Comparison of ENCODE assay signal across 12 cellular contexts in the genomic region with DNA sequence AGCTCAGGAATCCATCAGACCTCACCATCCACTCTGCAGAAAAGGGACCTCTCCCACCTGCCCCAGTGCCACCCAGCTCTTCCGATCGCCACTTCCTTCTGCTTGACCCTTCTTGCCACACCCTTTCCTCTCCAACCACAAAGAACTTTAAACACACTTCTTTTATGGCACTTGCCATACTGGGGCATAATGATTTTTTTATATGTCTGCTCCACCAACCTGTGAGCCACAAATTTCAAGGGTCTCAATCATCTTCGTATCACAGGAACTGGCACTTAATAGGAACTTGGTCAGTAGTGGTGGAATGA. TPM values are rescaled to one million over a fixed set of nuclear protein-coding genes. Genes with fewer than 3 reads are reported as not detected.
DNase-seq lines count a peak whose midpoint lies in the region; ATAC-seq and TF ChIP-seq lines count a peak whose summit lies in the region.
"Had no signal": no experiment of that assay in that cellular context is flagged by ENCODE, and none has a peak within 500 bp of the region (broad histone marks: within the 10 kb centered on the region; RNA-seq: fewer than 3 reads in every experiment).

No MANE protein-coding gene starts in this region.

- no peaks in the 10 kb centered on the region for H3K9me3 Mint-ChIP-seq in Calu3 (ENCODE audit: low read depth, unreplicated experiment)
- H3K9me3 Mint-ChIP-seq in activated T-helper 2 cell treated with anti-CD3 and anti-CD28 coated beads, Interferon-gamma antibody, Interleukin-2, Interleukin-4, amounts not matched to agents 10 μg/mL and 5 μg/mL and 100 μg/mL, durations not matched to agents 14 hours and 24 hours and 36 hours: no peaks in the 10 kb centered on the region
- no peaks in the 10 kb centered on the region for H3K9me3 Mint-ChIP-seq in natural killer cell treated with Interleukin-12 subunit alpha and Interleukin-12 subunit beta and Interleukin-15 and Interleukin-18, amount 100 ng/mL, for 72 hours
- H3K9me3 Mint-ChIP-seq: CD4-positive, alpha-beta T cell had no signal

- H3K27me3 ChIP-seq in sigmoid colon: no peaks in the 10 kb centered on the region
- H3K27me3 ChIP-seq: gastroesophageal sphincter, uterus had no signal

- peaks cover 51% of the 10 kb centered on the region for H3K4me1 Mint-ChIP-seq in Calu3 (ENCODE audit: low read depth, unreplicated experiment)
- H3K4me1 Mint-ChIP-seq in activated T-helper 2 cell treated with anti-CD3 and anti-CD28 coated beads, Interferon-gamma antibody, Interleukin-2, Interleukin-4, amounts not matched to agents 10 μg/mL and 5 μg/mL and 100 μg/mL, durations not matched to agents 14 hours and 24 hours and 36 hours (ENCODE audit: low read depth): peaks cover 17% of the 10 kb centered on the region
- peaks cover 20 to 26% of the 10 kb centered on the region in 2 donors for H3K4me1 Mint-ChIP-seq in natural killer cell treated with Interleukin-12 subunit alpha and Interleukin-12 subunit beta and Interleukin-15 and Interleukin-18, amount 100 ng/mL, for 72 hours (ENCODE audit: low read depth in 2 of 2)

- H3K27me3 Mint-ChIP-seq in Calu3 (ENCODE audit: unreplicated experiment): no peaks in the 10 kb centered on the region
- H3K27me3 Mint-ChIP-seq in activated T-helper 2 cell treated with anti-CD3 and anti-CD28 coated beads, Interferon-gamma antibody, Interleukin-2, Interleukin-4, amounts not matched to agents 10 μg/mL and 5 μg/mL and 100 μg/mL, durations not matched to agents 14 hours and 24 hours and 36 hours (ENCODE audit: low read depth): no peaks in the 10 kb centered on the region
- H3K27me3 Mint-ChIP-seq in natural killer cell treated with Interleukin-12 subunit alpha and Interleukin-12 subunit beta and Interleukin-15 and Interleukin-18, amount 100 ng/mL, for 72 hours: no peaks in the 10 kb centered on the region
- H3K27me3 Mint-ChIP-seq: CD4-positive, alpha-beta T cell had no signal

- peak overlapping the region; percentile 38 for H3K4me3 Mint-ChIP-seq in Calu3 (ENCODE audit: low read depth, unreplicated experiment)
- H3K4me3 Mint-ChIP-seq in activated T-helper 2 cell treated with anti-CD3 and anti-CD28 coated beads, Interferon-gamma antibody, Interleukin-2, Interleukin-4, amounts not matched to agents 10 μg/mL and 5 μg/mL and 100 μg/mL, durations not matched to agents 14 hours and 24 hours and 36 hours (ENCODE audit: low read depth): no peak overlapping the region
- H3K4me3 Mint-ChIP-seq in natural killer cell treated with Interleukin-12 subunit alpha and Interleukin-12 subunit beta and Interleukin-15 and Interleukin-18, amount 100 ng/mL, for 72 hours: peak overlapping the region; percentile 55
- H3K4me3 Mint-ChIP-seq: CD4-positive, alpha-beta T cell had no signal

- peaks cover 0 to 4% (median 0%) of the 10 kb centered on the region in 4 donors for H3K4me1 ChIP-seq in sigmoid colon
- H3K4me1 ChIP-seq: gastroesophageal sphincter, uterus had no signal

- TF ChIP-seq EP300 in sigmoid colon (IDR thresholded peaks at IDR 0.05): no peak

- no TSS peak for BruUV-seq in Calu3 (replicated peaks; lab: Mats Ljungman, UMichigan)

- intact Hi-C loops in Calu3 (cut with micrococcal nuclease; ENCODE audit: unreplicated experiment): no loop called here
- intact Hi-C loops in activated T-helper 2 cell treated with anti-CD3 and anti-CD28 coated beads, Interferon-gamma antibody, Interleukin-2, Interleukin-4, amounts not matched to agents 10 μg/mL and 5 μg/mL and 100 μg/mL, durations not matched to agents 14 hours and 24 hours and 36 hours (cut with micrococcal nuclease): no loop called here
- intact Hi-C loops in sigmoid colon (cut with DNase I): no loop called here

- DNase-seq in Calu3: no peak
- DNase-seq in NB4 (ENCODE audit: low read depth): peak; percentile 66
- DNase-seq in activated T-helper 2 cell treated with anti-CD3 and anti-CD28 coated beads, Interferon-gamma antibody, Interleukin-2, Interleukin-4, amounts not matched to agents 10 μg/mL and 5 μg/mL and 100 μg/mL, durations not matched to agents 14 hours and 24 hours and 36 hours (ENCODE audit: low spot score): no peak
- DNase-seq in natural killer cell treated with Interleukin-12 subunit alpha and Interleukin-12 subunit beta and Interleukin-15 and Interleukin-18, amount 100 ng/mL, for 72 hours (ENCODE audit: low spot score): no peak
- no peak for DNase-seq in sigmoid colon
- DNase-seq in T1000 (lab: John Stamatoyannopoulos, UW): no peak
- DNase-seq: CD4-positive, alpha-beta T cell; NCI-H1436 treated with DMSO at 0.1 percent for 48 hours; posterior cingulate gyrus; uterus had no signal

- CTCF ChIA-PET in Calu3 (lab: Charles Lee): no interaction called here

- no peak overlapping the region for H3K27ac ChIP-seq in sigmoid colon
- H3K27ac ChIP-seq: gastroesophageal sphincter, uterus had no signal

- H3K36me3 Mint-ChIP-seq in Calu3 (ENCODE audit: insufficient read depth, unreplicated experiment): peaks cover 17% of the 10 kb centered on the region
- H3K36me3 Mint-ChIP-seq in activated T-helper 2 cell treated with anti-CD3 and anti-CD28 coated beads, Interferon-gamma antibody, Interleukin-2, Interleukin-4, amounts not matched to agents 10 μg/mL and 5 μg/mL and 100 μg/mL, durations not matched to agents 14 hours and 24 hours and 36 hours (ENCODE audit: low read depth): no peaks in the 10 kb centered on the region
- H3K36me3 Mint-ChIP-seq in natural killer cell treated with Interleukin-12 subunit alpha and Interleukin-12 subunit beta and Interleukin-15 and Interleukin-18, amount 100 ng/mL, for 72 hours: no peaks in the 10 kb centered on the region

- TF ChIP-seq CTCF in Calu3 (IDR thresholded peaks at IDR 0.05; ENCODE audit: unreplicated experiment) (no peak), NB4 (IDR thresholded peaks at IDR 0.05; ENCODE audit: low read depth, low read length) (no peak), sigmoid colon (IDR thresholded peaks at IDR 0.05) (no peak)

- no peak for TF ChIP-seq POLR2A in NB4 (IDR thresholded peaks at IDR 0.05; ENCODE audit: extremely low read depth, insufficient read length)
- TF ChIP-seq POLR2A in sigmoid colon (IDR thresholded peaks at IDR 0.05): no peak

- no peak for ATAC-seq in natural killer cell treated with Interleukin-12 subunit alpha and Interleukin-12 subunit beta and Interleukin-15 and Interleukin-18, amount 100 ng/mL, for 72 hours
- ATAC-seq in HG03469 (IDR thresholded peaks at IDR 0.05; ENCODE audit: unreplicated experiment): no peak
- ATAC-seq: gastroesophageal sphincter had no signal

- H3K4me3 ChIP-seq in NB4 (ENCODE audit: low read depth, low read length) (no peak overlapping the region), sigmoid colon (no peak overlapping the region)
- H3K4me3 ChIP-seq: gastroesophageal sphincter, uterus had no signal

- WGBS in sigmoid colon, 2 donors: 17 to 25% methylated on average over 3 of the region's 3 CpGs

- H3K36me3 ChIP-seq in sigmoid colon: peaks cover 0 to 19% (median 0%) of the 10 kb centered on the region in 4 donors
- H3K36me3 ChIP-seq: uterus had no signal

- no peaks in the 10 kb centered on the region for H3K9me3 ChIP-seq in sigmoid colon
- H3K9me3 ChIP-seq: gastroesophageal sphincter, uterus had no signal

- H3K27ac Mint-ChIP-seq in Calu3 (ENCODE audit: unreplicated experiment): peak overlapping the region; percentile 92
- H3K27ac Mint-ChIP-seq in activated T-helper 2 cell treated with anti-CD3 and anti-CD28 coated beads, Interferon-gamma antibody, Interleukin-2, Interleukin-4, amounts not matched to agents 10 μg/mL and 5 μg/mL and 100 μg/mL, durations not matched to agents 14 hours and 24 hours and 36 hours: peak overlapping the region; percentile 4
- H3K27ac Mint-ChIP-seq in natural killer cell treated with Interleukin-12 subunit alpha and Interleukin-12 subunit beta and Interleukin-15 and Interleukin-18, amount 100 ng/mL, for 72 hours: peak overlapping the region; percentile 66 to 70
- H3K27ac Mint-ChIP-seq: CD4-positive, alpha-beta T cell had no signal

RNA-seq across cellular contexts. Expression of a gene that starts 11.7 kb away (rescaled TPM):
- 526 and 606 TPM in 2 replicates for total RNA-seq in Calu3 (2022)
- total RNA-seq in activated T-helper 2 cell treated with anti-CD3 and anti-CD28 coated beads, Interferon-gamma antibody, Interleukin-2, Interleukin-4, amounts not matched to agents 10 μg/mL and 5 μg/mL and 100 μg/mL, durations not matched to agents 14 hours and 24 hours and 36 hours: 619 and 645 TPM in 2 replicates
- total RNA-seq in natural killer cell treated with Interleukin-12 subunit alpha and Interleukin-12 subunit beta and Interleukin-15 and Interleukin-18, amount 100 ng/mL, for 72 hours: 100 to 1,000 TPM; 623 to 642 TPM
- 100 to 1,000 TPM; 147 to 273 (median 184) TPM for total RNA-seq in sigmoid colon
- polyA plus RNA-seq in sigmoid colon: 100 to 1,000 TPM in 1 of 3 donors, 10 to 100 TPM in 2; 63.7 to 307 (median 88.3) TPM

Comparison
In these comparisons a context has a peak if more than half of its experiments do, and no peak if none do; other contexts are left out.
1. H3K27ac Mint-ChIP-seq: peak in every context shown above with its lines; median percentile 92 in Calu3; 68 in natural killer cell treated with Interleukin-12 subunit alpha and Interleukin-12 subunit beta and Interleukin-15 and Interleukin-18, amount 100 ng/mL, for 72 hours; 4 in activated T-helper 2 cell treated with anti-CD3 and anti-CD28 coated beads, Interferon-gamma antibody, Interleukin-2, Interleukin-4, amounts not matched to agents 10 μg/mL and 5 μg/mL and 100 μg/mL, durations not matched to agents 14 hours and 24 hours and 36 hours.